ENCODE assay signal across 2 cellular contexts in the genomic region with DNA sequence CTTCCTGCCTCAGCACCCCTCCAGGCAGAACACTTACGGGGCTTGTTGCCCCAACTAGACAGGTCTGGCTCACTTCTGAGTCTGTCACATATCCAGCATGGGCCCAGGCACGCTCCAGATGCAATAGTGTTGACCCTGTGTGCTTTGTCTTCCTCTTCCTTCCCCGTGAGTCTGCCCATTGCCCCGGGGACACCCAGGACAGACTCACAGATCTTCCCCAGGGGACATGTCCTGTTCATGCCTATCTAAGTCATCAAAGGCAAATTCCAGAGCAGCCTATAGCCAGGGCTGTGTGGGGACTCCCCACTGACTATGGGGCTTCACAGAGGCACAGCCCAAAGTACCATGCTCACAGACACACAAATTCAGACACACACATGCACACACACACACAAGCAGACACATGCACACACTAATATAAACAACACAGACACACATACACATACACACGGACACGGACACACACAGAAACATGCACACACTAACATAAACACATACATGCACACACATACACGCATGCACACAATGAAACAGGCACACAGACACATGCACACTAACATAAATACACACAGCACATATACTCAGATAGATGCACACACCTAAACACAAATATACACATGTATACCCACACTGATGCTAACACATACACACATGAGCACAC.
TF ChIP-seq lines count a peak whose summit lies in the region.

No MANE protein-coding gene starts in this region.

TF ChIP-seq in IMR-90, 13 proteins besides CTCF, POLR2A, EP300 and RAD21:
- TF ChIP-seq, protein P1, sequence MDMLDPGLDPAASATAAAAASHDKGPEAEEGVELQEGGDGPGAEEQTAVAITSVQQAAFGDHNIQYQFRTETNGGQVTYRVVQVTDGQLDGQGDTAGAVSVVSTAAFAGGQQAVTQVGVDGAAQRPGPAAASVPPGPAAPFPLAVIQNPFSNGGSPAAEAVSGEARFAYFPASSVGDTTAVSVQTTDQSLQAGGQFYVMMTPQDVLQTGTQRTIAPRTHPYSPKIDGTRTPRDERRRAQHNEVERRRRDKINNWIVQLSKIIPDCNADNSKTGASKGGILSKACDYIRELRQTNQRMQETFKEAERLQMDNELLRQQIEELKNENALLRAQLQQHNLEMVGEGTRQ (IDR thresholded peaks at IDR 0.05; ENCODE audit: low read depth, low read length) = no peak
- TF ChIP-seq MXI1 (IDR thresholded peaks at IDR 0.05; ENCODE audit: borderline replicate concordance, low read depth, low read length) (no peak), MAFK (IDR thresholded peaks at IDR 0.05; ENCODE audit: low read depth, low read length) (no peak), BHLHE40 (IDR thresholded peaks at IDR 0.05; ENCODE audit: low read depth, low read length) (no peak), RCOR1 (IDR thresholded peaks at IDR 0.05; ENCODE audit: insufficient replicate concordance, low read length) (no peak), FOS (IDR thresholded peaks at IDR 0.05; ENCODE audit: low read depth, low read length) (no peak), CHD1 (IDR thresholded peaks at IDR 0.05; ENCODE audit: low read depth, low read length) (no peak), CEBPB (IDR thresholded peaks at IDR 0.05; ENCODE audit: low read depth, low read length) (no peak), SMC3 (IDR thresholded peaks at IDR 0.05; ENCODE audit: low read depth, low read length) (no peak), NFE2L2 (IDR thresholded peaks at IDR 0.05; ENCODE audit: low read depth, low read length) (no peak), MAZ (IDR thresholded peaks at IDR 0.05; ENCODE audit: borderline replicate concordance, low read depth, low read length) (no peak), RFX5 (IDR thresholded peaks at IDR 0.05; ENCODE audit: low read depth, low read length) (no peak)
- TF ChIP-seq, protein P2, sequence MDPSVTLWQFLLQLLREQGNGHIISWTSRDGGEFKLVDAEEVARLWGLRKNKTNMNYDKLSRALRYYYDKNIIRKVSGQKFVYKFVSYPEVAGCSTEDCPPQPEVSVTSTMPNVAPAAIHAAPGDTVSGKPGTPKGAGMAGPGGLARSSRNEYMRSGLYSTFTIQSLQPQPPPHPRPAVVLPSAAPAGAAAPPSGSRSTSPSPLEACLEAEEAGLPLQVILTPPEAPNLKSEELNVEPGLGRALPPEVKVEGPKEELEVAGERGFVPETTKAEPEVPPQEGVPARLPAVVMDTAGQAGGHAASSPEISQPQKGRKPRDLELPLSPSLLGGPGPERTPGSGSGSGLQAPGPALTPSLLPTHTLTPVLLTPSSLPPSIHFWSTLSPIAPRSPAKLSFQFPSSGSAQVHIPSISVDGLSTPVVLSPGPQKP (IDR thresholded peaks at IDR 0.05; ENCODE audit: borderline replicate concordance, low read depth, low read length) = no peak

TF ChIP-seq in HEK293T, 16 proteins besides CTCF, POLR2A, EP300 and RAD21 (continued from another document):
- TF ChIP-seq, protein P3, sequence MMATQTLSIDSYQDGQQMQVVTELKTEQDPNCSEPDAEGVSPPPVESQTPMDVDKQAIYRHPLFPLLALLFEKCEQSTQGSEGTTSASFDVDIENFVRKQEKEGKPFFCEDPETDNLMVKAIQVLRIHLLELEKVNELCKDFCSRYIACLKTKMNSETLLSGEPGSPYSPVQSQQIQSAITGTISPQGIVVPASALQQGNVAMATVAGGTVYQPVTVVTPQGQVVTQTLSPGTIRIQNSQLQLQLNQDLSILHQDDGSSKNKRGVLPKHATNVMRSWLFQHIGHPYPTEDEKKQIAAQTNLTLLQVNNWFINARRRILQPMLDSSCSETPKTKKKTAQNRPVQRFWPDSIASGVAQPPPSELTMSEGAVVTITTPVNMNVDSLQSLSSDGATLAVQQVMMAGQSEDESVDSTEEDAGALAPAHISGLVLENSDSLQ (IDR thresholded peaks at IDR 0.05) = no peak
- TF ChIP-seq ELF4 (IDR thresholded peaks at IDR 0.05) (no peak), TARDBP (IDR thresholded peaks at IDR 0.05) (no peak), L3MBTL2 (conservative IDR thresholded peaks at IDR 0.05) (no peak), NFRKB (IDR thresholded peaks at IDR 0.05) (no peak), BHLHE40 (IDR thresholded peaks at IDR 0.05; ENCODE audit: borderline replicate concordance) (no peak), SUZ12 (IDR thresholded peaks at IDR 0.05) (no peak), FOXK2 (IDR thresholded peaks at IDR 0.05) (no peak), CTBP1 (IDR thresholded peaks at IDR 0.05; ENCODE audit: borderline replicate concordance) (no peak), LEF1 (IDR thresholded peaks at IDR 0.05; ENCODE audit: borderline replicate concordance) (no peak), FOXA1 (IDR thresholded peaks at IDR 0.05) (no peak)
